In the genomic region with DNA sequence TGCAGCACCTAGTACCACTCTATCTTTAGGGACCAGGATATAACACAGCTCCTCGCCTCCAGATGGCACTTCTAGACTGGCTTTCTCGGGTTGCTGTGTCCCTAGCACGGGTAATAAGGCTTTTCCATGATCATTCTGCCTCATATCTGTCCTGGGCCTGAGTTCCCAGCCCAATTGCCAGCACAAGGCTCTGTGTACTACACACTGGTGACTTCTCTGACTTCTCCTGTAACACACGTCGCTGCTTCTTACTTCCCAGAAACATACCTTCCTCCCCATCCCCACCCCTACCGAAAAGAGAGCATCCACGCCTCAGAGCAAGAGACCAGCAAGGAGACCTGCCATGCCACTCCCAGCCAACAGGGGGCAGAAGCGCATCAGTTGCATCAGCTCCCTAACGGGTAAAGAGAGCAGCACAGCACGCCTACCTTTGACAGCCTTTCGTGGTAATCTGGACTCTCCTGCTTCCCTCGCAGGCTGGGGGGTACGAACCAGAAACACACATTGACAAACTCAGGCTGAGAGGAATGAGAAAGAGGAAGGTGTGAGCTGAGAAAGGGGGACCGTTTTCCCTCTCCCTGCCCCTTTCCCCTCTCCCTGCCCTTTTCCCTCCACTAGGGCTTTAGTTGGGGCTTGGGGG, we compare ENCODE assay signal across 8 cellular contexts. TPM values are rescaled to one million over a fixed set of nuclear protein-coding genes. Genes with fewer than 3 reads are reported as not detected.
DNase-seq lines count a peak whose midpoint lies in the region; ATAC-seq, FAIRE-seq and TF ChIP-seq lines count a peak whose summit lies in the region.

No MANE protein-coding gene starts in this region.

- peak; percentile 87 for FAIRE-seq in A549 (lab: Jason Lieb, UNC)

- CTCF ChIA-PET in A549 (lab: Yijun Ruan, JAX), result interaction anchor here (0.6 to 14.5 kb wide), 52 partner anchors 8 to 516 kb away, joined by 3 to 646 read pairs (median 4); partner anchors contain the start of genes AAAS, CSAD, ITGB7 and PFDN5

- peaks cover 12% of the 10 kb centered on the region for H3K4me1 ChIP-seq in A549

- ATAC-seq in A549, result peak; percentile 97 to 98
- peak; percentile 78 for ATAC-seq in GM18517 (IDR thresholded peaks at IDR 0.05; ENCODE audit: unreplicated experiment)
- ATAC-seq in HG03571 (IDR thresholded peaks at IDR 0.05; ENCODE audit: unreplicated experiment), result peak; percentile 59

- WGBS in A549 (ENCODE audit: missing lambda C conversion rate), result 7% methylated on average over 14 of the region's 14 CpGs
- 12 to 14% methylated on average over 14 of the region's 14 CpGs for WGBS in lower leg skin, 2 donors

- intact Hi-C loops in lower leg skin (cut with DNase I; ENCODE audit: low total_unique reads), result no loop called here

- no peak overlapping the region for H3K4me3 ChIP-seq in A549
- H3K4me3 ChIP-seq in lower leg skin (ENCODE audit: low read depth, poor library complexity, severe bottlenecking), result no peak overlapping the region

- H3K9me3 ChIP-seq in A549, result no peaks in the 10 kb centered on the region

- DNase-seq in A549 (ENCODE audit: low read depth in 1 of 2, low spot score in 1 of 2), result peak; percentile 89 to 96
- peak; percentile 79 for DNase-seq in NCI-H748 (lab: John Stamatoyannopoulos, UW; ENCODE audit: unreplicated experiment)
- peak; percentile 91 for DNase-seq in activated CD4-positive, alpha-beta T cell treated with anti-CD3 and anti-CD28 coated beads, Interleukin-2, amount 50 U/mL, for 1 hour
- peak; percentile 46 for DNase-seq in dedifferentiated amniotic fluid mesenchymal stem cell (ENCODE audit: extremely low spot score)
- peak; percentile 82 to 97 for DNase-seq in lower leg skin (ENCODE audit: low spot score in 2 of 2)
- DNase-seq in stimulated activated CD8-positive, alpha-beta memory T cell treated with anti-CD3 and anti-CD28 coated beads, Interleukin-12 subunit alpha, Interleukin-12 subunit beta, amount 100 ng/mL, for 1 hour (ENCODE audit: low read depth), result peak; percentile 86

- H3K27ac ChIP-seq in A549, result peak overlapping the region; percentile 55 to 82

- POLR2A ChIA-PET in A549 (lab: Yijun Ruan, JAX), result interaction anchor here (0.5 to 2.3 kb wide), 9 partner anchors 16 to 136 kb away, joined by 3 to 15 read pairs (median 4); partner anchors contain the start of genes CSAD, PFDN5, SPRYD3 and ZNF740

- peak; percentile 89 to 93 for TF ChIP-seq RAD21 in A549 (conservative IDR thresholded peaks at IDR 0.05 in 1 of 2, IDR thresholded peaks at IDR 0.05 in 1 of 2)

- peak overlapping the region; percentile 60 for H3K4me2 ChIP-seq in A549

- peak; percentile 93 for TF ChIP-seq CTCF in A549 (IDR thresholded peaks at IDR 0.05)
- TF ChIP-seq CTCF in lower leg skin (IDR thresholded peaks at IDR 0.05), result peak in 2 of 3 donors; percentile 67 to 95

- no peak for TF ChIP-seq EP300 in A549 (IDR thresholded peaks at IDR 0.05)

- no peak for TF ChIP-seq POLR2A in A549 (IDR thresholded peaks at IDR 0.05; ENCODE audit: low read length)
- no peak for TF ChIP-seq POLR2A in lower leg skin (IDR thresholded peaks at IDR 0.05)

TF ChIP-seq in A549, 52 proteins besides CTCF, POLR2A, EP300 and RAD21:
- TF ChIP-seq CBX2 (IDR thresholded peaks at IDR 0.05; ENCODE audit: borderline replicate concordance, low read depth) (no peak), RNF2 (IDR thresholded peaks at IDR 0.05; ENCODE audit: borderline replicate concordance, low read depth) (no peak), HES2 (IDR thresholded peaks at IDR 0.05) (no peak), MAZ (IDR thresholded peaks at IDR 0.05; ENCODE audit: borderline replicate concordance, low read depth, low read length) (0 out of 2 replicates have a peak, but pooled peaks have one; percentile 49), HOXA7 (CRISPR knock-in tag; IDR thresholded peaks at IDR 0.05) (no peak), USF2 (IDR thresholded peaks at IDR 0.05) (no peak), SMC3 (IDR thresholded peaks at IDR 0.05) (peak; percentile 92), CEBPB (IDR thresholded peaks at IDR 0.05) (peak in 1 of 2 experiments; percentile 67; a peak in 2 of 4 replicates)
- TF ChIP-seq, protein P1, sequence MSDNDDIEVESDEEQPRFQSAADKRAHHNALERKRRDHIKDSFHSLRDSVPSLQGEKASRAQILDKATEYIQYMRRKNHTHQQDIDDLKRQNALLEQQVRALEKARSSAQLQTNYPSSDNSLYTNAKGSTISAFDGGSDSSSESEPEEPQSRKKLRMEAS (IDR thresholded peaks at IDR 0.05), result peak; percentile 71

RNA-seq across cellular contexts. Expression of gene ZNF740, which starts 21.2 kb away (rescaled TPM):
- polyA plus RNA-seq in A549 (2011; rRNA removed) (28.8 and 32.9 TPM in 2 replicates), A549 (2017; fragmentation: RNase III; extraction: RNeasy Plus Mini Kit Qiagen cat#74134 plus additional on column Dnase treatment) (12.1 to 15.6 TPM (median 15.1 TPM) in 3 replicates)
- polyA plus RNA-seq in A549 (2012; cell fraction: cytosol; rRNA removed), result 6.5 and 8.4 TPM in 2 replicates
- 11.2 and 17.4 TPM in 2 replicates for polyA plus RNA-seq in A549 (2012; cell fraction: nucleus; rRNA removed)
- polyA minus RNA-seq in A549 (2011; rRNA and poly(A)+ RNA removed), result 44.9 and 53.6 TPM in 2 replicates
- total RNA-seq in lower leg skin, result 10 to 100 TPM in 1 of 4 donors, 1 to 10 TPM in 3; 6.1 to 12.1 (median 8.4) TPM

RNA-seq across cellular contexts. Expression of gene CSAD, which starts 21.4 kb away (rescaled TPM):
- polyA plus RNA-seq in A549 (2011; rRNA removed) (16.5 and 19.2 TPM in 2 replicates), A549 (2017; fragmentation: RNase III; extraction: RNeasy Plus Mini Kit Qiagen cat#74134 plus additional on column Dnase treatment) (14.0 to 16.4 TPM (median 14.5 TPM) in 3 replicates)
- 15.0 and 17.1 TPM in 2 replicates for polyA plus RNA-seq in A549 (2012; cell fraction: cytosol; rRNA removed)
- polyA plus RNA-seq in A549 (2012; cell fraction: nucleus; rRNA removed), result 140 and 167 TPM in 2 replicates
- 8.2 and 12.5 TPM in 2 replicates for polyA minus RNA-seq in A549 (2011; rRNA and poly(A)+ RNA removed)
- 10 to 100 TPM in 3 of 4 donors, 1 to 10 TPM in 1; 7.2 to 33.6 (median 19.2) TPM for total RNA-seq in lower leg skin

RNA-seq across cellular contexts. Expression of gene ITGB7, which starts 47.7 kb away (rescaled TPM):
- 0.56 and 0.71 TPM in 2 replicates for polyA plus RNA-seq in A549 (2011; rRNA removed)
- polyA plus RNA-seq in A549 (2012; cell fraction: cytosol; rRNA removed), result 0.69 and 1.3 TPM in 2 replicates
- polyA plus RNA-seq in A549 (2012; cell fraction: nucleus; rRNA removed), result 2.9 TPM in 2 replicates
- 0.54 to 0.66 TPM (median 0.64 TPM) in 3 replicates for polyA plus RNA-seq in A549 (2017; fragmentation: RNase III; extraction: RNeasy Plus Mini Kit Qiagen cat#74134 plus additional on column Dnase treatment)
- 1.3 and 1.7 TPM in 2 replicates for polyA minus RNA-seq in A549 (2011; rRNA and poly(A)+ RNA removed)
- total RNA-seq in lower leg skin, result 10 to 100 TPM in 1 of 4 donors, 1 to 10 TPM in 3; 6.5 to 13.2 (median 7.8) TPM

RNA-seq across cellular contexts. Expression of gene SOAT2, which starts 56.0 kb away (rescaled TPM):
- polyA plus RNA-seq in A549 (2011; rRNA removed), result 0.12 and 0.14 TPM in 2 replicates
- 0.46 and 0.56 TPM in 2 replicates for polyA plus RNA-seq in A549 (2012; cell fraction: cytosol; rRNA removed)
- 1.9 TPM in 2 replicates for polyA plus RNA-seq in A549 (2012; cell fraction: nucleus; rRNA removed)
- polyA plus RNA-seq in A549 (2017; fragmentation: RNase III; extraction: RNeasy Plus Mini Kit Qiagen cat#74134 plus additional on column Dnase treatment), result 0.09 to 0.21 TPM (median 0.16 TPM) in 3 replicates
- 0.12 and 0.19 TPM in 2 replicates for polyA minus RNA-seq in A549 (2011; rRNA and poly(A)+ RNA removed)
- total RNA-seq in lower leg skin, result under 1 TPM in 2 of 4 donors, not detected in 2; 0.26 to 0.63 TPM
